1 cellular context compared by ENCODE assay signal in genomic region chr16:21599994-21600773, GRCh38.
TF ChIP-seq lines count a peak whose summit lies in the region.

No MANE protein-coding gene starts in this region.

TF ChIP-seq in HepG2, 621 proteins besides CTCF, POLR2A, EP300 and RAD21 (continued from another document and continues in another):
- TF ChIP-seq ZNF609 (CRISPR knock-in tag; IDR thresholded peaks at IDR 0.05; ENCODE audit: borderline replicate concordance) = peak; percentile 37; the same call in 1 of the 2 replicates
- no peak for TF ChIP-seq MED1 (CRISPR knock-in tag; IDR thresholded peaks at IDR 0.05)
- TF ChIP-seq ZNF549 (CRISPR knock-in tag; IDR thresholded peaks at IDR 0.05) = no peak
- TF ChIP-seq ZNF34 (CRISPR knock-in tag; IDR thresholded peaks at IDR 0.05; ENCODE audit: borderline replicate concordance) = no peak
- no peak for TF ChIP-seq ZKSCAN1 (IDR thresholded peaks at IDR 0.05; ENCODE audit: low read length)
- peak; percentile 69 for TF ChIP-seq KAT8 (CRISPR knock-in tag; IDR thresholded peaks at IDR 0.05)
- no peak for TF ChIP-seq ZNF672 (CRISPR knock-in tag; IDR thresholded peaks at IDR 0.05)
- TF ChIP-seq ZNF318 (CRISPR knock-in tag; IDR thresholded peaks at IDR 0.05) = peak; percentile 57; the same call in 1 of the 2 replicates
- no peak for TF ChIP-seq ZNF235 (CRISPR knock-in tag; IDR thresholded peaks at IDR 0.05; ENCODE audit: borderline replicate concordance)
- no peak for TF ChIP-seq USF2 (IDR thresholded peaks at IDR 0.05; ENCODE audit: low read depth, low read length)
- no peak for TF ChIP-seq USF2 (CRISPR knock-in tag; IDR thresholded peaks at IDR 0.05; ENCODE audit: borderline replicate concordance)
- TF ChIP-seq HNRNPK (IDR thresholded peaks at IDR 0.05; ENCODE audit: low read depth, low read length, poor library complexity, severe bottlenecking) = no peak
- no peak for TF ChIP-seq JUND (CRISPR knock-in tag; IDR thresholded peaks at IDR 0.05)
- 0 out of 2 replicates have a peak, but pooled peaks have one; percentile 10 for TF ChIP-seq ZNF644 (CRISPR knock-in tag; IDR thresholded peaks at IDR 0.05; ENCODE audit: low read depth)
- no peak for TF ChIP-seq ARNT2 (CRISPR knock-in tag; IDR thresholded peaks at IDR 0.05; ENCODE audit: low read depth)
- TF ChIP-seq ONECUT2 (CRISPR knock-in tag; IDR thresholded peaks at IDR 0.05) = no peak
- TF ChIP-seq ZUFSP (CRISPR knock-in tag; IDR thresholded peaks at IDR 0.05; ENCODE audit: borderline replicate concordance) = no peak
- no peak for TF ChIP-seq ZNF253 (CRISPR knock-in tag; IDR thresholded peaks at IDR 0.05; ENCODE audit: borderline replicate concordance)
- TF ChIP-seq ZNF567 (CRISPR knock-in tag; IDR thresholded peaks at IDR 0.05; ENCODE audit: borderline replicate concordance) = 0 out of 2 replicates have a peak, but pooled peaks have one; percentile 72
- TF ChIP-seq KLF11 (CRISPR knock-in tag; IDR thresholded peaks at IDR 0.05) = 0 out of 2 replicates have a peak, but pooled peaks have one; percentile 14
- 0 out of 2 replicates have a peak, but pooled peaks have one; percentile 30 for TF ChIP-seq MEIS2 (CRISPR knock-in tag; IDR thresholded peaks at IDR 0.05)
- TF ChIP-seq ZNF225 (CRISPR knock-in tag; IDR thresholded peaks at IDR 0.05) = no peak; the same call in 1 of the 2 replicates
- no peak for TF ChIP-seq ZNF709 (CRISPR knock-in tag; IDR thresholded peaks at IDR 0.05)
- TF ChIP-seq ESRRA (CRISPR knock-in tag; IDR thresholded peaks at IDR 0.05; ENCODE audit: low read depth) = no peak
- peak; percentile 68; the same call in 1 of the 2 replicates for TF ChIP-seq GTF3A (CRISPR knock-in tag; conservative IDR thresholded peaks at IDR 0.05)
- no peak for TF ChIP-seq ZNF589 (CRISPR knock-in tag; conservative IDR thresholded peaks at IDR 0.05)
- no peak for TF ChIP-seq NFKBIZ (CRISPR knock-in tag; IDR thresholded peaks at IDR 0.05)
- no peak for TF ChIP-seq SRF (IDR thresholded peaks at IDR 0.05; ENCODE audit: low read depth, low read length)
- TF ChIP-seq BCL6 (CRISPR knock-in tag; IDR thresholded peaks at IDR 0.05) = no peak
- peak; percentile 46; the same call in 1 of the 2 replicates for TF ChIP-seq CBFB (CRISPR knock-in tag; IDR thresholded peaks at IDR 0.05)
- TF ChIP-seq SUZ12 (IDR thresholded peaks at IDR 0.05; ENCODE audit: low read depth, low read length) = no peak
- no peak for TF ChIP-seq IKZF4 (CRISPR knock-in tag; IDR thresholded peaks at IDR 0.05; ENCODE audit: borderline replicate concordance, low read depth, not compliant biosample characterization)
- TF ChIP-seq NFKB2 (CRISPR knock-in tag; IDR thresholded peaks at IDR 0.05; ENCODE audit: borderline replicate concordance) = no peak
- TF ChIP-seq ELF1 (CRISPR knock-in tag; IDR thresholded peaks at IDR 0.05) = 0 out of 2 replicates have a peak, but pooled peaks have one; percentile 18
- no peak for TF ChIP-seq ZNF543 (CRISPR knock-in tag; IDR thresholded peaks at IDR 0.05)
- TF ChIP-seq RCOR2 (CRISPR knock-in tag; IDR thresholded peaks at IDR 0.05) = no peak
- peak; percentile 19; the same call in 1 of the 2 replicates for TF ChIP-seq TFDP2 (CRISPR knock-in tag; IDR thresholded peaks at IDR 0.05)
- 0 out of 2 replicates have a peak, but pooled peaks have one; percentile 89 for TF ChIP-seq GLMP (CRISPR knock-in tag; IDR thresholded peaks at IDR 0.05; ENCODE audit: borderline replicate concordance)
